In the genomic region with DNA sequence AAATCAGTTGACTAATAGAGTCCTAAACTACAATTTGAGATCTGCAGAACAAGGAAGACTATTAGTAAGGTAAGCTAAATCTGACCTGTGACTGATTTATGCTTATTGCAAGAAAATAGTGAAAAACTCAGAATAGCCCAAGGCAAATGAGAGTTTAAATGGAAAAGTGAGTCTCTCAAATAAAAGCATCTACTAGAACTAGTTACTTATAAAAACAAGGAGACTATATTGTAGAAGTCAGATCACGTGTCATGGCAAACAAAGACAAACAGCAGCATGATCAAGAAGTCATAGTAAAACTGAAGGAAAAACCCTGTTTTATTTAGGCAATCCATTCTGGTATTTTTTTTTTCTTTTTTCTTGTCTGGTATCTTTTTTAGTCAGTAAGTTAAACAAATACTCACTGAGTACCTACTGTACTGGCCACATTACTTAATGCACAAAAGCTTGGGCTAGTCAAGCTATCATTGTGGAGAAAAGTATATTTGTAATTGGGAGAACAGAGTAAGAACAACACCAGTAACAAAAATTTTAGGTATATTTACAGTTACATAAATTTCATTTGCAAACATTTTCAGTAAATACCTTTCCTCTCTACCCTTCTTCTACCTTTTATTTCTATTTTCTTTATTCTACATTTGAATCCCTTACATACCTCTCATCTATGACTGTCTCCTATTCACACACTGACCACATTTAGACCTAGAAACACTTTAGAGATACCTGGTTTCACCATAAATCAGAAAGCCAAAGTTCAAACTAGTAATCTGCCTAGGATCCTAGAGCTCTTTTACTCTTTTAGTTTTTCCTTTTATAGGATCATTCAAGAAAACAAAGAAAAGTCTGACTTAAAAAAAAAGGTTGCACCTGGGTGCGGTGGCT, we compare ENCODE assay signal across 27 cellular contexts. TPM values are rescaled to one million over a fixed set of nuclear protein-coding genes. Genes with fewer than 3 reads are reported as not detected.
DNase-seq lines count a peak whose midpoint lies in the region; ATAC-seq, FAIRE-seq and TF ChIP-seq lines count a peak whose summit lies in the region.
"Had no signal": no experiment of that assay in that cellular context is flagged by ENCODE, and none has a peak within 500 bp of the region (broad histone marks: within the 10 kb centered on the region; RNA-seq: fewer than 3 reads in every experiment).

No MANE protein-coding gene starts in this region.

- peaks cover 9% of the 10 kb centered on the region for H3K36me3 Mint-ChIP-seq in osteocyte (ENCODE audit: unreplicated experiment)
- H3K36me3 Mint-ChIP-seq in endodermal cell (ENCODE audit: low read depth) = peaks cover 4% of the 10 kb centered on the region
- peaks cover 0 to 4% (median 0%) of the 10 kb centered on the region in 3 donors for H3K36me3 Mint-ChIP-seq in immature natural killer cell
- H3K36me3 Mint-ChIP-seq: activated naive CD4-positive, alpha-beta T cell treated with anti-CD3 and anti-CD28 coated beads, Interleukin-2, amount 50 U/mL, for 72 hours had no signal

- TF ChIP-seq CTCF in osteocyte (IDR thresholded peaks at IDR 0.05) = no peak
- TF ChIP-seq CTCF in endodermal cell (conservative IDR thresholded peaks at IDR 0.05) = no peak

- peak; percentile 44 for ATAC-seq in HG03135 (IDR thresholded peaks at IDR 0.05; ENCODE audit: unreplicated experiment)
- ATAC-seq: activated T-helper 17 cell treated with anti-CD3 and anti-CD28 coated beads, Interleukin-2, amount 50 U/mL, for 72 hours; heart right ventricle had no signal

- H3K9me3 Mint-ChIP-seq in osteocyte (ENCODE audit: unreplicated experiment) = peaks cover 13% of the 10 kb centered on the region
- no peaks in the 10 kb centered on the region for H3K9me3 Mint-ChIP-seq in endodermal cell
- H3K9me3 Mint-ChIP-seq in immature natural killer cell = no peaks in the 10 kb centered on the region
- H3K9me3 Mint-ChIP-seq: T-helper 1 cell treated with Interleukin-12 subunit alpha and Interleukin-12 subunit beta and Interleukin-4 antibody, amounts not matched to agents 30 μg/mL and 1 μg/mL, for 36 hours had no signal

- H3K27ac ChIP-seq in endodermal cell (ENCODE audit: low read depth, low read length) = no peak overlapping the region
- H3K27ac ChIP-seq: BLaER1 treated with 17β-estradiol and CSF1 and Interleukin-3, amounts not matched to agents 10 nM and 100 nM; heart right ventricle; HL-60; left ventricle myocardium inferior; sigmoid colon; SJCRH30; VCaP had no signal

- H3K4me1 ChIP-seq in endodermal cell (ENCODE audit: control insufficient read depth, insufficient read depth, low read length) = no peaks in the 10 kb centered on the region
- H3K4me1 ChIP-seq: heart right ventricle, left ventricle myocardium inferior, sigmoid colon, SJCRH30 had no signal

- H3K4me3 ChIP-seq in endodermal cell (ENCODE audit: low read length) = no peak overlapping the region
- H3K4me3 ChIP-seq: BLaER1 treated with 17β-estradiol and CSF1 and Interleukin-3, amounts not matched to agents 10 nM and 100 nM; heart right ventricle; left ventricle myocardium inferior; sigmoid colon; SJCRH30 had no signal

- 94 to 97% methylated on average over 2 of the region's 2 CpGs for WGBS in endodermal cell (ENCODE audit: insufficient coverage in 1 of 2, insufficient read length in 1 of 2), 2 experiments

- no peaks in the 10 kb centered on the region for H3K27me3 ChIP-seq in endodermal cell (ENCODE audit: control insufficient read depth, insufficient read depth, low read length, poor library complexity, severe bottlenecking)
- H3K27me3 ChIP-seq: BLaER1 treated with 17β-estradiol and CSF1 and Interleukin-3, amounts not matched to agents 10 nM and 100 nM; heart right ventricle; sigmoid colon; SJCRH30 had no signal

- FAIRE-seq in GM18507 (lab: Jason Lieb, UNC) = peak; percentile 68
- peak; percentile 6 for FAIRE-seq in H54 (lab: Jason Lieb, UNC)
- FAIRE-seq: RCC 7860 had no signal

- no peak overlapping the region for H3K4me3 Mint-ChIP-seq in osteocyte (ENCODE audit: unreplicated experiment)
- H3K4me3 Mint-ChIP-seq in endodermal cell = no peak overlapping the region
- no peak overlapping the region for H3K4me3 Mint-ChIP-seq in immature natural killer cell
- H3K4me3 Mint-ChIP-seq: activated T-helper 17 cell treated with anti-CD3 and anti-CD28 coated beads, Interleukin-2, amount 50 U/mL, for 72 hours; central memory CD8-positive, alpha-beta T cell; nephron; T-helper 1 cell treated with Interleukin-12 subunit alpha and Interleukin-12 subunit beta and Interleukin-4 antibody, amounts not matched to agents 30 μg/mL and 1 μg/mL, for 36 hours had no signal

- H3K27me3 Mint-ChIP-seq in osteocyte (ENCODE audit: unreplicated experiment) (no peaks in the 10 kb centered on the region), endodermal cell (ENCODE audit: insufficient read depth) (no peaks in the 10 kb centered on the region), immature natural killer cell (ENCODE audit: low read depth in 3 of 3) (peaks cover 0 to 1% (median 0%) of the 10 kb centered on the region in 3 donors)
- H3K27me3 Mint-ChIP-seq: activated T-helper 17 cell treated with anti-CD3 and anti-CD28 coated beads, Interleukin-2, amount 50 U/mL, for 72 hours; central memory CD8-positive, alpha-beta T cell had no signal

- H3K36me3 ChIP-seq in endodermal cell (ENCODE audit: control insufficient read depth, insufficient read depth, low read length) = no peaks in the 10 kb centered on the region
- H3K36me3 ChIP-seq: sigmoid colon had no signal

- peak overlapping the region; percentile 57 for H3K27ac Mint-ChIP-seq in osteocyte (ENCODE audit: unreplicated experiment)
- no peak overlapping the region for H3K27ac Mint-ChIP-seq in endodermal cell
- no peak overlapping the region for H3K27ac Mint-ChIP-seq in immature natural killer cell
- H3K27ac Mint-ChIP-seq: activated naive CD4-positive, alpha-beta T cell treated with anti-CD3 and anti-CD28 coated beads, Interleukin-2, amount 50 U/mL, for 72 hours; activated T-helper 17 cell treated with anti-CD3 and anti-CD28 coated beads, Interleukin-2, amount 50 U/mL, for 72 hours; T-helper 1 cell treated with Interleukin-12 subunit alpha and Interleukin-12 subunit beta and Interleukin-4 antibody, amounts not matched to agents 30 μg/mL and 1 μg/mL, for 36 hours had no signal

- no peak overlapping the region for H3K9ac ChIP-seq in endodermal cell (ENCODE audit: extremely low read depth, low read length, poor library complexity, severe bottlenecking)
- H3K9ac ChIP-seq: BLaER1 treated with 17β-estradiol and CSF1 and Interleukin-3, amounts not matched to agents 10 nM and 100 nM had no signal

- H3K4me1 Mint-ChIP-seq in osteocyte (ENCODE audit: unreplicated experiment) (peaks cover 26% of the 10 kb centered on the region), endodermal cell (peaks cover 8% of the 10 kb centered on the region), immature natural killer cell (no peaks in the 10 kb centered on the region)
- H3K4me1 Mint-ChIP-seq: activated T-helper 17 cell treated with anti-CD3 and anti-CD28 coated beads, Interleukin-2, amount 50 U/mL, for 72 hours; central memory CD8-positive, alpha-beta T cell; nephron had no signal

- DNase-seq in GM18507 (ENCODE audit: extremely low spot score, insufficient read length, low read depth) (no peak), H54 (ENCODE audit: insufficient read length, low spot score) (no peak), osteocyte (ENCODE audit: extremely low spot score, unreplicated experiment) (no peak), T-helper 2 cell (no peak), endodermal cell (no peak), NCI-H345 (lab: John Stamatoyannopoulos, UW) (no peak), immature natural killer cell (no peak)
- DNase-seq: activated CD8-positive, alpha-beta memory T cell treated with anti-CD3 and anti-CD28 coated beads, Interleukin-2, amount 50 U/mL, for 4 hours; DND-41; heart right ventricle; left ventricle myocardium inferior; midbrain; NCI-H2107; NCI-H510A; posterior cingulate gyrus; sigmoid colon; SJCRH30 had no signal

- no peaks in the 10 kb centered on the region for H3K9me3 ChIP-seq in endodermal cell (ENCODE audit: control insufficient read depth, low read length)
- H3K9me3 ChIP-seq: sigmoid colon, SJCRH30 had no signal

- TF ChIP-seq POLR2A in H54 (IDR thresholded peaks at IDR 0.05; ENCODE audit: low read depth, low read length) = no peak

RNA-seq across cellular contexts. Expression of a gene that starts 23.7 kb away (rescaled TPM):
- total RNA-seq in osteocyte (49.2 and 54.9 TPM in 2 replicates), endodermal cell (10 to 100 TPM; 84.2 to 88.4 TPM)
- polyA plus RNA-seq in endodermal cell (2013, experiment 1 of 2) = 65.0 TPM
- 76.1 TPM for polyA plus RNA-seq in endodermal cell (2013, experiment 2 of 2)
- polyA plus RNA-seq in immature natural killer cell = 1 to 10 TPM; 1.4 to 8.9 (median 2.0) TPM
